ENCODE assay signal across 10 cellular contexts in genomic region chr3:79517766-79518413, GRCh38.
DNase-seq lines count a peak whose midpoint lies in the region; ATAC-seq and TF ChIP-seq lines count a peak whose summit lies in the region.
"Had no signal": no experiment of that assay in that cellular context is flagged by ENCODE, and none has a peak within 500 bp of the region (broad histone marks: within the 10 kb centered on the region; RNA-seq: fewer than 3 reads in every experiment).

No MANE protein-coding gene starts in this region.

- POLR2A ChIA-PET in naive thymus-derived CD4-positive, alpha-beta T cell (lab: Charles Lee), result no interaction called here

- CTCF ChIA-PET in naive thymus-derived CD4-positive, alpha-beta T cell (lab: Charles Lee), result no interaction called here

- peak; percentile 49 for TF ChIP-seq CTCF in endothelial cell (IDR thresholded peaks at IDR 0.05; ENCODE audit: unreplicated experiment)

- no peak overlapping the region for H3K4me3 Mint-ChIP-seq in endothelial cell (ENCODE audit: unreplicated experiment)
- no peak overlapping the region for H3K4me3 Mint-ChIP-seq in naive thymus-derived CD4-positive, alpha-beta T cell

- H3K36me3 Mint-ChIP-seq in endothelial cell (ENCODE audit: low read depth, unreplicated experiment), result no peaks in the 10 kb centered on the region
- H3K36me3 Mint-ChIP-seq in naive thymus-derived CD4-positive, alpha-beta T cell, result no peaks in the 10 kb centered on the region

- H3K9me3 Mint-ChIP-seq in endothelial cell (ENCODE audit: unreplicated experiment), result no peaks in the 10 kb centered on the region
- H3K9me3 Mint-ChIP-seq in naive thymus-derived CD4-positive, alpha-beta T cell, result peaks cover 0 to 5% (median 0%) of the 10 kb centered on the region in 11 donors

- no peak overlapping the region for H3K27ac ChIP-seq in naive thymus-derived CD4-positive, alpha-beta T cell (ENCODE audit: low read depth, low read length)
- H3K27ac ChIP-seq: BLaER1 treated with 17β-estradiol and CSF1 and Interleukin-3, amounts not matched to agents 10 nM and 100 nM had no signal

- no peaks in the 10 kb centered on the region for H3K4me1 ChIP-seq in naive thymus-derived CD4-positive, alpha-beta T cell (ENCODE audit: control insufficient read depth in 2 of 2, insufficient read depth in 2 of 2, low read length in 2 of 2)
- H3K4me1 ChIP-seq: BLaER1 treated with 17β-estradiol and CSF1 and Interleukin-3, amounts not matched to agents 10 nM and 100 nM had no signal

- H3K27me3 Mint-ChIP-seq in endothelial cell (ENCODE audit: unreplicated experiment), result no peaks in the 10 kb centered on the region
- no peaks in the 10 kb centered on the region for H3K27me3 Mint-ChIP-seq in naive thymus-derived CD4-positive, alpha-beta T cell

- H3K27ac Mint-ChIP-seq in endothelial cell (ENCODE audit: unreplicated experiment), result no peak overlapping the region
- H3K27ac Mint-ChIP-seq in naive thymus-derived CD4-positive, alpha-beta T cell, result no peak overlapping the region

- peak; percentile 18 for DNase-seq in NCI-H1092 treated with DMSO at 0.1 percent for 48 hours (lab: John Stamatoyannopoulos, UW)
- no peak for DNase-seq in NCI-H1092 (lab: John Stamatoyannopoulos, UW)
- peak; percentile 47 to 72 for DNase-seq in NCI-H446 (lab: John Stamatoyannopoulos, UW)
- DNase-seq in endothelial cell (ENCODE audit: low spot score), result peak; percentile 39
- DNase-seq in putamen (ENCODE audit: low spot score), result peak; percentile 7
- no peak for DNase-seq in naive thymus-derived CD4-positive, alpha-beta T cell
- DNase-seq in GOT3 (lab: John Stamatoyannopoulos, UW), result no peak
- no peak for DNase-seq in hepatic stellate cell (ENCODE audit: low spot score)

- no peak for ATAC-seq in naive thymus-derived CD4-positive, alpha-beta T cell
- ATAC-seq: Right ventricle myocardium inferior had no signal

- H3K4me3 ChIP-seq in naive thymus-derived CD4-positive, alpha-beta T cell (ENCODE audit: low read length), result no peak overlapping the region
- H3K4me3 ChIP-seq: BLaER1 treated with 17β-estradiol and CSF1 and Interleukin-3, amounts not matched to agents 10 nM and 100 nM had no signal

- peaks cover 13% of the 10 kb centered on the region for H3K4me1 Mint-ChIP-seq in endothelial cell (ENCODE audit: unreplicated experiment)
- H3K4me1 Mint-ChIP-seq in naive thymus-derived CD4-positive, alpha-beta T cell, result peaks cover 0 to 2% (median 0%) of the 10 kb centered on the region in 7 donors

- intact Hi-C loops in naive thymus-derived CD4-positive, alpha-beta T cell (cut with micrococcal nuclease), result no loop called here

- no peaks in the 10 kb centered on the region for H3K9me3 ChIP-seq in naive thymus-derived CD4-positive, alpha-beta T cell (ENCODE audit: control insufficient read depth in 2 of 3, low read length in 3 of 3)
- H3K9me3 ChIP-seq: BLaER1 treated with 17β-estradiol and CSF1 and Interleukin-3, amounts not matched to agents 10 nM and 100 nM had no signal

- no peaks in the 10 kb centered on the region for H3K36me3 ChIP-seq in naive thymus-derived CD4-positive, alpha-beta T cell (ENCODE audit: control insufficient read depth in 2 of 3, insufficient read depth in 3 of 3, low read length in 3 of 3)
- H3K36me3 ChIP-seq: BLaER1 treated with 17β-estradiol and CSF1 and Interleukin-3, amounts not matched to agents 10 nM and 100 nM had no signal

- H3K27me3 ChIP-seq in naive thymus-derived CD4-positive, alpha-beta T cell (ENCODE audit: control insufficient read depth in 2 of 2, insufficient read depth in 2 of 2, low read length in 2 of 2), result no peaks in the 10 kb centered on the region
- H3K27me3 ChIP-seq: BLaER1 treated with 17β-estradiol and CSF1 and Interleukin-3, amounts not matched to agents 10 nM and 100 nM had no signal

Comparison
In these comparisons a context has a peak if more than half of its experiments do, and no peak if none do; other contexts are left out.
1. DNase-seq: peak in NCI-H1092 treated with DMSO at 0.1 percent for 48 hours (single experiment), NCI-H446 (2 of 2), endothelial cell (single experiment) and putamen (single experiment); none in NCI-H1092 (single experiment), naive thymus-derived CD4-positive, alpha-beta T cell (0 of 9), GOT3 (single experiment) and hepatic stellate cell (single experiment).